ENCODE assay signal across 1 cellular context in the genomic region with DNA sequence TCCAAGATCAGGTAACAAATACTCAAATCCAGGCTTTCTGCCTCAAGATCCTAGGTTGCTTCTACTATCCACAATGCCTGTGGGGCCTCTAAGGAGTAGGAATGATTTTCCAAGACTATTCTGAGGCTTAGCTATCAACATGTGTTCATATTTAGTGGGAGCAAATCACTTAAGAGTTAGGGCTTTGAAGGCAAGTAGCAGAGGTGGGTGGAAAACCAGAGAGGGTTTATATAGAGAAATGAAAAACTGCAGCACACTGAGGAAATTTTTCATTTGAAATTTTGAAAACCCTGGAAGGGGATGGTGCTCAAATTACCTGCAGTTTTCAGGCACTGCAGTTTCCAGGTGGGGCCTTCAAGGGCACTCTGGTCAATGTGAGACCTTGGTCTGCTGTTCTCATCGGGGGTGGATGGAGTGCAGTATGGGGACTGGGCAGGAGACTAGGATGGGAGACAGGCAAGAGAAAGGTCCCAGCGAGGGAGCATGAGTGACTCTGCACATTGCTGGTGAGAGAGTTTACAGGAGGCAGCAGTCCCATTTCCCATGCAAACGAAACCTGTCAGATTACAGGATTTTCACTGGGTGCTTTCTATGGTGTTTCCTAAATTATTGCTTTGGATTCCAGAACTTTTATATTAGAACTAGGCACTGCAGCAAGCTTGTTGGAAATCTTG.
TF ChIP-seq lines count a peak whose summit lies in the region.

No MANE protein-coding gene starts in this region.

TF ChIP-seq in HCT116, 20 proteins besides CTCF, POLR2A, EP300 and RAD21 (continued from another document):
- TF ChIP-seq, protein P1, sequence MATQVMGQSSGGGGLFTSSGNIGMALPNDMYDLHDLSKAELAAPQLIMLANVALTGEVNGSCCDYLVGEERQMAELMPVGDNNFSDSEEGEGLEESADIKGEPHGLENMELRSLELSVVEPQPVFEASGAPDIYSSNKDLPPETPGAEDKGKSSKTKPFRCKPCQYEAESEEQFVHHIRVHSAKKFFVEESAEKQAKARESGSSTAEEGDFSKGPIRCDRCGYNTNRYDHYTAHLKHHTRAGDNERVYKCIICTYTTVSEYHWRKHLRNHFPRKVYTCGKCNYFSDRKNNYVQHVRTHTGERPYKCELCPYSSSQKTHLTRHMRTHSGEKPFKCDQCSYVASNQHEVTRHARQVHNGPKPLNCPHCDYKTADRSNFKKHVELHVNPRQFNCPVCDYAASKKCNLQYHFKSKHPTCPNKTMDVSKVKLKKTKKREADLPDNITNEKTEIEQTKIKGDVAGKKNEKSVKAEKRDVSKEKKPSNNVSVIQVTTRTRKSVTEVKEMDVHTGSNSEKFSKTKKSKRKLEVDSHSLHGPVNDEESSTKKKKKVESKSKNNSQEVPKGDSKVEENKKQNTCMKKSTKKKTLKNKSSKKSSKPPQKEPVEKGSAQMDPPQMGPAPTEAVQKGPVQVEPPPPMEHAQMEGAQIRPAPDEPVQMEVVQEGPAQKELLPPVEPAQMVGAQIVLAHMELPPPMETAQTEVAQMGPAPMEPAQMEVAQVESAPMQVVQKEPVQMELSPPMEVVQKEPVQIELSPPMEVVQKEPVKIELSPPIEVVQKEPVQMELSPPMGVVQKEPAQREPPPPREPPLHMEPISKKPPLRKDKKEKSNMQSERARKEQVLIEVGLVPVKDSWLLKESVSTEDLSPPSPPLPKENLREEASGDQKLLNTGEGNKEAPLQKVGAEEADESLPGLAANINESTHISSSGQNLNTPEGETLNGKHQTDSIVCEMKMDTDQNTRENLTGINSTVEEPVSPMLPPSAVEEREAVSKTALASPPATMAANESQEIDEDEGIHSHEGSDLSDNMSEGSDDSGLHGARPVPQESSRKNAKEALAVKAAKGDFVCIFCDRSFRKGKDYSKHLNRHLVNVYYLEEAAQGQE (IDR thresholded peaks at IDR 0.05; ENCODE audit: low read depth) = no peak
- TF ChIP-seq, protein P2, sequence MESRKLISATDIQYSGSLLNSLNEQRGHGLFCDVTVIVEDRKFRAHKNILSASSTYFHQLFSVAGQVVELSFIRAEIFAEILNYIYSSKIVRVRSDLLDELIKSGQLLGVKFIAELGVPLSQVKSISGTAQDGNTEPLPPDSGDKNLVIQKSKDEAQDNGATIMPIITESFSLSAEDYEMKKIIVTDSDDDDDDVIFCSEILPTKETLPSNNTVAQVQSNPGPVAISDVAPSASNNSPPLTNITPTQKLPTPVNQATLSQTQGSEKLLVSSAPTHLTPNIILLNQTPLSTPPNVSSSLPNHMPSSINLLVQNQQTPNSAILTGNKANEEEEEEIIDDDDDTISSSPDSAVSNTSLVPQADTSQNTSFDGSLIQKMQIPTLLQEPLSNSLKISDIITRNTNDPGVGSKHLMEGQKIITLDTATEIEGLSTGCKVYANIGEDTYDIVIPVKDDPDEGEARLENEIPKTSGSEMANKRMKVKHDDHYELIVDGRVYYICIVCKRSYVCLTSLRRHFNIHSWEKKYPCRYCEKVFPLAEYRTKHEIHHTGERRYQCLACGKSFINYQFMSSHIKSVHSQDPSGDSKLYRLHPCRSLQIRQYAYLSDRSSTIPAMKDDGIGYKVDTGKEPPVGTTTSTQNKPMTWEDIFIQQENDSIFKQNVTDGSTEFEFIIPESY (IDR thresholded peaks at IDR 0.05; ENCODE audit: extremely low read depth, insufficient replicate concordance, low read length) = no peak
- TF ChIP-seq SRF (IDR thresholded peaks at IDR 0.05; ENCODE audit: low read depth) = no peak
- no peak for TF ChIP-seq JUND (IDR thresholded peaks at IDR 0.05)
- no peak for TF ChIP-seq SIN3A (IDR thresholded peaks at IDR 0.05; ENCODE audit: low read depth)
- TF ChIP-seq EZH2 (IDR thresholded peaks at IDR 0.05) = no peak
